In the genomic region with DNA sequence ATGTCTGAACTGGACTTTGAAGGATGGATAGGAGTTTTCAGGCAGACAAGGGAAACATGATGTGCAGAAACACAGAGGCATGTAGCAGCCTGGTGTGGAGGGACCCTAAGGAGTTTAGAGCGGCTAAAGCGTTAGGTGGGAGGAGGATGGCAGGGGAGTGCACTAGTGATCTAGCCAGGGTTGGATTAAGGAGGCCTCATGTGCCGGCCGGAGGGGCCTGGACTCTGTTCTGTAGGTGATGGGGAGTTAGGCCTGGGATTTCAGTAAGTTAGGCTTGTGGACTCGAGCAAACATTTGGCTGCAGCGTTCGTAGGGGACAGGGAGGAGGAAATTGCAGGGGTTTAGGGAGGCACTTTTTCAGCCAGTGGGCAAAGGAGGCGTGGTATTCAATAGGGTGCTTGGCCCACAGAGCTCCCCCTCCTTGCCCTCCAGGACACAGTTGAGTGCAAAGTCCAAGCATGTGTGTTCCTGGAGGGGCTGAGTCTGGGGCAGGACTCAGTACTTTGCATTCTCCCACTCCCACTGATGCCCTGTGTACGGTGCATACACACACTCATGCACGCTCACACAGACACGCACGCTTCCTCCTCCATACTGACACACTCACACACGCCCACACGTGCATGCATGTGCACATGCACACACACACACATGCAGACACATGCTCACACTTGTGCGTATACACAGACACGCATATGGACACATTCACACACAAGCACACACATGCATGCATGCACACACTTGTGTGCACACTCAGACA, we compare ENCODE assay signal across 26 cellular contexts. TPM values are rescaled to one million over a fixed set of nuclear protein-coding genes. Genes with fewer than 3 reads are reported as not detected.
DNase-seq lines count a peak whose midpoint lies in the region; ATAC-seq, FAIRE-seq and TF ChIP-seq lines count a peak whose summit lies in the region.
"Had no signal": no experiment of that assay in that cellular context is flagged by ENCODE, and none has a peak within 500 bp of the region (broad histone marks: within the 10 kb centered on the region; RNA-seq: fewer than 3 reads in every experiment).

No MANE protein-coding gene starts in this region.

- no peak overlapping the region for H2AFZ ChIP-seq in osteoblast (ENCODE audit: low read length)
- H2AFZ ChIP-seq: GM23248, hepatocyte had no signal

- H3K9me3 ChIP-seq in left ventricle myocardium inferior (replicated peaks): no peaks in the 10 kb centered on the region
- peaks cover 4% of the 10 kb centered on the region for H3K9me3 ChIP-seq in osteoblast (ENCODE audit: low read depth, low read length)
- H3K9me3 ChIP-seq in aorta (ENCODE audit: control insufficient read depth, low read length): no peaks in the 10 kb centered on the region
- H3K9me3 ChIP-seq: Caco-2, gastroesophageal sphincter had no signal

- H3K4me1 ChIP-seq in left ventricle myocardium inferior: no peaks in the 10 kb centered on the region
- no peaks in the 10 kb centered on the region for H3K4me1 ChIP-seq in osteoblast (ENCODE audit: insufficient read depth, low read length)
- no peaks in the 10 kb centered on the region for H3K4me1 ChIP-seq in aorta (ENCODE audit: control insufficient read depth in 1 of 2, insufficient read depth in 2 of 2, low read length in 2 of 2)
- H3K4me1 ChIP-seq: left lung had no signal

- H3K36me3 ChIP-seq in left ventricle myocardium inferior: no peaks in the 10 kb centered on the region
- H3K36me3 ChIP-seq in osteoblast (ENCODE audit: insufficient read depth, low read length): no peaks in the 10 kb centered on the region
- H3K36me3 ChIP-seq in aorta (ENCODE audit: control insufficient read depth in 1 of 2, insufficient read depth in 2 of 2, low read length in 1 of 2): no peaks in the 10 kb centered on the region
- H3K36me3 ChIP-seq: gastroesophageal sphincter, left lung had no signal

- no peak overlapping the region for H3K27ac ChIP-seq in left ventricle myocardium inferior (replicated peaks)
- no peak overlapping the region for H3K27ac ChIP-seq in dorsolateral prefrontal cortex
- no peak overlapping the region for H3K27ac ChIP-seq in osteoblast (ENCODE audit: low read depth, low read length)
- no peak overlapping the region for H3K27ac ChIP-seq in aorta (ENCODE audit: low read depth in 1 of 2, low read length in 2 of 2)
- H3K27ac ChIP-seq: GM23248, hepatocyte, left lung had no signal

- DNase-seq in left ventricle myocardium inferior: peak; percentile 2
- no peak for DNase-seq in left cardiac atrium
- peak in 7 of 10 donors; percentile 1 to 31 (median 22) for DNase-seq in dorsolateral prefrontal cortex
- DNase-seq in osteoblast (ENCODE audit: insufficient read length, low spot score, missing footprints): peak; percentile 64
- DNase-seq in aorta: peak; percentile 5 to 52
- no peak for DNase-seq in GM19239 (ENCODE audit: insufficient read length, low spot score)
- DNase-seq: C1 segment of cervical spinal cord; Caco-2; DND-41; GM23248; naive B cell; NCI-H1092; NCI-H2029; NCI-H526; NK-92 treated with Interleukin-12 subunit alpha and Interleukin-12 subunit beta, amount 100 ng/mL, for 24 hours; PC-3; SHP77; stimulated activated CD4-positive, alpha-beta T cell treated with anti-CD3 and anti-CD28 coated beads, Interleukin-2, amount 100 ng/mL, for 48 hours; substantia nigra had no signal

- H4K20me1 ChIP-seq in osteoblast (ENCODE audit: insufficient read depth, low read length): no peaks in the 10 kb centered on the region

- no peak for FAIRE-seq in GM19239 (lab: Jason Lieb, UNC)

- H3K27me3 ChIP-seq in left ventricle myocardium inferior (ENCODE audit: low read depth): peaks cover 27% of the 10 kb centered on the region
- peaks cover 0 to 9% (median 0%) of the 10 kb centered on the region in 45 donors for H3K27me3 ChIP-seq in dorsolateral prefrontal cortex
- peaks cover 11% of the 10 kb centered on the region for H3K27me3 ChIP-seq in osteoblast (ENCODE audit: insufficient read depth, low read length)
- H3K27me3 ChIP-seq in aorta (ENCODE audit: control insufficient read depth in 1 of 2, insufficient read depth in 2 of 2, low read length in 1 of 2): no peaks in the 10 kb centered on the region
- H3K27me3 ChIP-seq: gastroesophageal sphincter, hepatocyte had no signal

- no peak for TF ChIP-seq CTCF in left ventricle myocardium inferior (IDR thresholded peaks at IDR 0.05; ENCODE audit: borderline replicate concordance)
- TF ChIP-seq CTCF in dorsolateral prefrontal cortex (IDR thresholded peaks at IDR 0.05 in 54 of 56, conservative IDR thresholded peaks at IDR 0.05 in 2 of 56; ENCODE audit: low read depth in 1 of 56, partially characterized antibody in 56 of 56): no peak
- no peak for TF ChIP-seq CTCF in osteoblast (IDR thresholded peaks at IDR 0.05; ENCODE audit: extremely low read depth, low read depth, low read length)

- 92 to 93% methylated on average over 16 of the region's 16 CpGs for WGBS in aorta, 2 donors

- H3K79me2 ChIP-seq in osteoblast (ENCODE audit: insufficient read depth, low read length): no peaks in the 10 kb centered on the region
- H3K79me2 ChIP-seq: hepatocyte had no signal

- intact Hi-C loops in left ventricle myocardium inferior (cut with micrococcal nuclease): no loop called here
- intact Hi-C loops in left cardiac atrium (cut with DNase I): no loop called here
- intact Hi-C loops in dorsolateral prefrontal cortex (cut with DNase I): no loop called here
- intact Hi-C loops in aorta (cut with DNase I): no loop called here

- H3K4me2 ChIP-seq in osteoblast (ENCODE audit: insufficient read depth, low read length): no peak overlapping the region
- H3K4me2 ChIP-seq: hepatocyte had no signal

- no peak for ATAC-seq in left cardiac atrium
- ATAC-seq in aorta (ENCODE audit: low FRiP score): no peak
- ATAC-seq in HG03469 (IDR thresholded peaks at IDR 0.05; ENCODE audit: unreplicated experiment): no peak
- no peak for ATAC-seq in GM21737 (IDR thresholded peaks at IDR 0.05; ENCODE audit: unreplicated experiment)
- ATAC-seq: gastroesophageal sphincter, left lung, PC-3 had no signal

- H3K4me3 ChIP-seq in left ventricle myocardium inferior (no peak overlapping the region), dorsolateral prefrontal cortex (no peak overlapping the region), osteoblast (ENCODE audit: insufficient read depth, low read length) (no peak overlapping the region), aorta (ENCODE audit: low read length in 2 of 2) (no peak overlapping the region)
- H3K4me3 ChIP-seq: gastroesophageal sphincter, GM23248, hepatocyte, left lung had no signal

RNA-seq across cellular contexts. Expression of a gene that starts 18.6 kb away (rescaled TPM):
- not detected for total RNA-seq in left ventricle myocardium inferior
- not detected for total RNA-seq in left cardiac atrium
- total RNA-seq in dorsolateral prefrontal cortex: not detected
- total RNA-seq in osteoblast: not detected in 2 replicates
- total RNA-seq in aorta: not detected
- polyA plus RNA-seq in aorta: not detected
- total RNA-seq: dermis microvascular lymphatic vessel endothelial cell, GM23248 had no signal
- polyA plus RNA-seq: AG04450, GM23248 had no signal

Comparison
In these comparisons a context has a peak if more than half of its experiments do, and no peak if none do; other contexts are left out.
1. DNase-seq: peak in left ventricle myocardium inferior (single experiment), dorsolateral prefrontal cortex (7 of 10), osteoblast (single experiment) and aorta (2 of 2); none in left cardiac atrium (single experiment) and GM19239 (single experiment).